In the genomic region with DNA sequence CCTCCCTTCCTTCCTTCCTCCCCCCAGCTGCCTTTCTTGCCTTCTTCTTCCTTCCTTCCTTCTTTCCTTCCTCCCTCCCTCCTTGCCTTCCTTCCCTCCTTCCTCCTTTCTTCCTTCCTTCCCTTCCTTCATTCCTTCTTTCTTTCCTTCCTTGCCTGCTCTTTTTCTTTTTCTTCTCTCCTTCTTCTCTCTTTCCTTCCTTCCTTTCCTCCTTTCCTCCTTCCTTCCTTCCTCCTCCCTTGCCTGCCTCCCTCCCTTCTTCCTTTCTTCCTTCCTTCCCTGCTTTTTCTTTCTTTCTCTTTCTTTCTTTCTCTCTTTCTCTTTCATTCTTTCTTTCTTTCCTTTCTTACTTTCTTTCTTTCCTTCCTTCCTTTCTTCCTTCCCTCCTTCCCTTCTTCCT, we compare ENCODE assay signal across 34 cellular contexts. TPM values are rescaled to one million over a fixed set of nuclear protein-coding genes. Genes with fewer than 3 reads are reported as not detected.
"Had no signal": no experiment of that assay in that cellular context is flagged by ENCODE, and none has a peak within 500 bp of the region (broad histone marks: within the 10 kb centered on the region; RNA-seq: fewer than 3 reads in every experiment).

No MANE protein-coding gene starts in this region.

- H3K4me3 ChIP-seq: MG63 had no signal

- DNase-seq: Kasumi-1, MG63, MM.1S, MV-4-11, NCI-H1048, NCI-H1092, NCI-H1092 treated with DMSO at 0.1 percent for 48 hours, NCI-H1105, NCI-H1105 treated with DMSO at 0.1 percent for 48 hours, NCI-H1417, NCI-H1417 treated with DMSO at 0.1 percent for 48 hours, NCI-H1436, NCI-H1436 treated with DMSO at 0.1 percent for 48 hours, NCI-H146, NCI-H1694, NCI-H1694 treated with DMSO at 0.1 percent for 48 hours, NCI-H187, NCI-H187 treated with DMSO at 0.1 percent for 48 hours, NCI-H1930, NCI-H2029, NCI-H2029 treated with DMSO at 0.1 percent for 48 hours, NCI-H2081, NCI-H2081 treated with DMSO at 0.1 percent for 48 hours, NCI-H2107, NCI-H2171, NCI-H2171 treated with DMSO at 0.1 percent for 48 hours, NCI-H2227 treated with DMSO at 0.1 percent for 48 hours, NCI-H226, NCI-H345, NCI-H446, NCI-H446 treated with DMSO at 0.1 percent for 48 hours, NCI-H510A, NCI-H510A treated with DMSO at 0.1 percent for 48 hours had no signal

- H3K9me3 ChIP-seq: MG63 had no signal

- H3K36me3 ChIP-seq: MG63 had no signal

- H3K27me3 ChIP-seq: MG63 had no signal

RNA-seq across cellular contexts. Expression of a gene that starts 49.1 kb away (rescaled TPM):
- total RNA-seq: MCF 10A had no signal
